ENCODE assay signal across 34 cellular contexts in the genomic region with DNA sequence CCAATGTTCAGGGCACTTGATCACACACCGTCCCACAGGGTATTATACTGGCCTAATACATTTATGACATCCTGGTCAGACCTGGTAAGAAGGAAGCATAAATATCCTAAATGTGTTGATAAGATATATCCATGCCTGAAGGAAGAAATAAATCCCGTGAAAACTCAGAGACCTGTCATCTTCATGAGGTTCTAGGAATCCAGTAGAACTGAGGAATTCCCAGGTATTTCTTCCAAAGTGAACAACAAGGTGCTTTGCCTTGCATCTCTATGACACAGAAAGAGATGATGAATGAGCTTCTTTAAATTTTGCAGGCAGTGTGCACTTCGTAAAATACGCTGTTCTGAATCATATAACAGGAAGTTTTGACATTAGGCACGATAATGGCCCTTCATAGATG.
"Had no signal": no experiment of that assay in that cellular context is flagged by ENCODE, and none has a peak within 500 bp of the region (broad histone marks: within the 10 kb centered on the region; RNA-seq: fewer than 3 reads in every experiment).

No MANE protein-coding gene starts in this region.

- H3K9me3 ChIP-seq: MG63 had no signal

- DNase-seq: Karpas-422, Kasumi-1, MG63, MM.1S, MV-4-11, NCI-H1048, NCI-H1092, NCI-H1092 treated with DMSO at 0.1 percent for 48 hours, NCI-H1105, NCI-H1105 treated with DMSO at 0.1 percent for 48 hours, NCI-H1417, NCI-H1417 treated with DMSO at 0.1 percent for 48 hours, NCI-H1436, NCI-H1436 treated with DMSO at 0.1 percent for 48 hours, NCI-H146, NCI-H1694, NCI-H1694 treated with DMSO at 0.1 percent for 48 hours, NCI-H187, NCI-H187 treated with DMSO at 0.1 percent for 48 hours, NCI-H1930, NCI-H2029, NCI-H2029 treated with DMSO at 0.1 percent for 48 hours, NCI-H2081, NCI-H2081 treated with DMSO at 0.1 percent for 48 hours, NCI-H2107, NCI-H2171, NCI-H2171 treated with DMSO at 0.1 percent for 48 hours, NCI-H2227 treated with DMSO at 0.1 percent for 48 hours, NCI-H226, NCI-H345, NCI-H446, NCI-H446 treated with DMSO at 0.1 percent for 48 hours, NCI-H510A, NCI-H510A treated with DMSO at 0.1 percent for 48 hours had no signal

- H3K27me3 ChIP-seq: MG63 had no signal

- H3K4me3 ChIP-seq: MG63 had no signal

- H3K36me3 ChIP-seq: MG63 had no signal
